13 cellular contexts compared by ENCODE assay signal in the genomic region with DNA sequence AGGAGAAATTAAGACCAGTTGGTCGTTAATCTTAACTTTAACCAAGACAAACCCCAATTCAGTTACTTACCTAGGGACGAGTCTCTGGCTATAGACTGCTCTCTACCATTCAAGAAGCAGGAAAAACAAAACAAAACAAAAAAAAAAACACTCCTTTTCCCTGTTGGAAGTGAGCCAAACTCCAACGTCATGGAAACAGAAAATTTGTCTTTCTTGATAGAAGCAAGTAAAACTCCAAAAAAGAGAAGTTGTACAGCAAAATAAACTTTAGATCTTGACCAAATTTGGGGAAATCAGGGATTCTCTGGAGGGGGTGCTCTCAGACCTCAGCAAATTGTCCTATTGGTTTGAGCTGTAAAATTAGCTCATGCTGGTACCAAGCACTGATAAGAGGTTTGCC. TPM values are rescaled to one million over a fixed set of nuclear protein-coding genes. Genes with fewer than 3 reads are reported as not detected.
"Had no signal": no experiment of that assay in that cellular context is flagged by ENCODE, and none has a peak within 500 bp of the region (broad histone marks: within the 10 kb centered on the region; RNA-seq: fewer than 3 reads in every experiment).

No MANE protein-coding gene starts in this region.

- H3K36me3 ChIP-seq: stomach, vagina had no signal

- H3K4me3 ChIP-seq: stomach, vagina had no signal

- H3K9me3 ChIP-seq: vagina had no signal

- H3K27me3 ChIP-seq: vagina had no signal

- DNase-seq: activated CD4-positive, alpha-beta T cell treated with anti-CD3 and anti-CD28 coated beads, Interleukin-2, amount 10 ng/mL, durations not matched to agents 7 days and 5 days; activated CD4-positive, CD25-positive, alpha-beta regulatory T cell; activated naive CD4-positive, alpha-beta T cell treated with anti-CD3 and anti-CD28 coated beads, Interleukin-2, amount 50 U/mL, for 16 hours; central memory CD4-positive, alpha-beta T cell; cortex of kidney; nephron progenitor cell; stimulated activated CD4-positive, alpha-beta T cell treated with anti-CD3 and anti-CD28 coated beads, Interleukin-4, amount 100 ng/mL, for 4 hours; stomach; T-helper 1 cell had no signal

- ATAC-seq: left lobe of liver had no signal

- H3K27ac ChIP-seq: stomach, vagina had no signal

RNA-seq across cellular contexts. Expression of a gene that starts 3.7 kb away (rescaled TPM):
- total RNA-seq: activated CD4-positive, alpha-beta T cell treated with anti-CD3 and anti-CD28 coated beads, Interleukin-2, amount 10 ng/mL, durations not matched to agents 7 days and 5 days; activated T-helper 2 cell treated with anti-CD3 and anti-CD28 coated beads, Interferon-gamma antibody, Interleukin-2, Interleukin-4, amounts not matched to agents 10 μg/mL and 5 μg/mL and 100 μg/mL, durations not matched to agents 14 hours and 24 hours and 36 hours; osteocyte had no signal
